ENCODE assay signal across 13 cellular contexts in the genomic region with DNA sequence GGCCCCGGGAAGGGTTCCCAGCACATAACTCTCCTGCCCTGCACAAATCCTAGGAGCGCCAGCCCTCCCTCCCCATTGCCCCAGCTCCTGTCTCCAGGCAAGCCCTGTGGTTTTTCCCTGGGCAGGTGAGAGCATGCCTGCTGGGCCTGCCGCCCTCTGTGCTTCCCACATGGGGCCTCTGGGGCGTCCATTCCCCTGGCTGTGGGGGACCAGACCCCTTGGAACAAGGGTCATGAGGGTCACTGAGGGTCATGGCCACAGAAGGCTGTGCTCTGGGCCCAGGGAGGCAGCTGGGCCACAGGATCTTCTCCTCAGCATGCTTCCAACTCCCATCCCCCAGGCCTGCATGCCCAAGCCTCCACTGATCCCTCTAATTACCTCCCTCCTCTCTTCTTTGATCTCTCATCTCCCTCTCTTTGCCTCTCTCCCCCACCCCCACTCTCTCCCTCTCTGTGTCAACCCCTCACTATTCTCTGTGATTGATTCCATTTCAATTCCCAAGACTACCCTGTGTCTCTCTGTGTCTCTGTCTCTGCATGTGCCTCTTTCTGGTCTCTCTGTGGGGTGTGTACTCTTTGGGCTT. TPM values are rescaled to one million over a fixed set of nuclear protein-coding genes. Genes with fewer than 3 reads are reported as not detected.
DNase-seq lines count a peak whose midpoint lies in the region; ATAC-seq and TF ChIP-seq lines count a peak whose summit lies in the region.
"Had no signal": no experiment of that assay in that cellular context is flagged by ENCODE, and none has a peak within 500 bp of the region (broad histone marks: within the 10 kb centered on the region; RNA-seq: fewer than 3 reads in every experiment).

No MANE protein-coding gene starts in this region.

- no peaks in the 10 kb centered on the region for H3K9me3 Mint-ChIP-seq in neural progenitor cell
- H3K9me3 Mint-ChIP-seq: CD4-positive, alpha-beta memory T cell had no signal

- H3K4me2 ChIP-seq in HCT116 (ENCODE audit: low read length) (no peak overlapping the region), neural progenitor cell (peak overlapping the region; percentile 75)

- CTCF ChIA-PET in HCT116 (lab: Charles Lee) = no interaction called here

- peaks cover 60% of the 10 kb centered on the region for H3K4me1 Mint-ChIP-seq in neural progenitor cell

- H3K27ac Mint-ChIP-seq in neural progenitor cell = peak overlapping the region; percentile 92
- H3K27ac Mint-ChIP-seq: CD4-positive, alpha-beta memory T cell had no signal

- H3K4me1 ChIP-seq in HCT116 (ENCODE audit: control insufficient read depth in 1 of 2, insufficient read depth in 2 of 2, low read length in 2 of 2) (peaks cover 11 to 16% of the 10 kb centered on the region in 2 experiments), neural progenitor cell (peaks cover 46% of the 10 kb centered on the region)

- POLR2A ChIA-PET in HCT116 (lab: Charles Lee) = no interaction called here

- TF ChIP-seq CTCF in HCT116 (IDR thresholded peaks at IDR 0.05 in 2 of 3, conservative IDR thresholded peaks at IDR 0.05 in 1 of 3; ENCODE audit: borderline replicate concordance in 1 of 3, insufficient read depth in 1 of 3, low read depth in 2 of 3, low read length in 2 of 3) = no peak
- TF ChIP-seq CTCF in neural progenitor cell (IDR thresholded peaks at IDR 0.05) = no peak

- H3K27me3 ChIP-seq in HCT116 (ENCODE audit: insufficient read depth, low read length) = no peaks in the 10 kb centered on the region
- H3K27me3 ChIP-seq in neural progenitor cell = peaks cover 18% of the 10 kb centered on the region

- H3K9me3 ChIP-seq in HCT116 (ENCODE audit: control insufficient read depth in 1 of 2, insufficient read depth in 1 of 2, low read depth in 1 of 2, low read length in 2 of 2) = no peaks in the 10 kb centered on the region
- H3K9me3 ChIP-seq in neural progenitor cell (ENCODE audit: low read depth) = no peaks in the 10 kb centered on the region

- H3K9ac ChIP-seq in HCT116 (ENCODE audit: low read length) (no peak overlapping the region), neural progenitor cell (no peak overlapping the region)

- H3K4me3 ChIP-seq in HCT116 (replicated peaks in 1 of 2; ENCODE audit: low read depth in 1 of 2, low read length in 2 of 2) = no peak overlapping the region
- peak overlapping the region; percentile 16 for H3K4me3 ChIP-seq in neural progenitor cell

- H3K9me2 ChIP-seq in HCT116 (ENCODE audit: insufficient read depth) = no peaks in the 10 kb centered on the region

- peaks cover 16% of the 10 kb centered on the region for H3K27me3 Mint-ChIP-seq in neural progenitor cell (ENCODE audit: insufficient read depth, low read depth)

- H3K79me2 ChIP-seq in HCT116 (ENCODE audit: insufficient read depth, low read length) = no peaks in the 10 kb centered on the region
- peaks cover 20% of the 10 kb centered on the region for H3K79me2 ChIP-seq in neural progenitor cell (ENCODE audit: low read depth)

- DNase-seq in HCT116 (ENCODE audit: low read depth, low spot score) (no peak), NCI-H510A (lab: John Stamatoyannopoulos, UW) (peak; percentile 59), epithelial cell of prostate (ENCODE audit: low read depth, low spot score) (no peak), neural progenitor cell (ENCODE audit: low spot score) (peak; percentile 71), cerebellar cortex (ENCODE audit: low spot score) (no peak)
- no peak for DNase-seq in activated CD4-positive, CD25-positive, alpha-beta regulatory T cell (lab: John Stamatoyannopoulos, UW)
- DNase-seq: activated T-cell treated with anti-CD3 and anti-CD28 coated beads, Interleukin-2, amount 50 U/mL, for 1 hour; CD4-positive, alpha-beta memory T cell; effector CD8-positive, alpha-beta T cell; NCI-H1048; NK-92 treated with Interleukin-12 subunit alpha and Interleukin-12 subunit beta, amount 100 ng/mL, for 24 hours had no signal

- peaks cover 3 to 11% of the 10 kb centered on the region in 2 experiments; a peak in 2 of 4 replicates for H3K36me3 ChIP-seq in HCT116 (ENCODE audit: control insufficient read depth in 1 of 2, insufficient read depth in 2 of 2, low read length in 2 of 2)
- no peaks in the 10 kb centered on the region for H3K36me3 ChIP-seq in neural progenitor cell

- H3F3A ChIP-seq in neural progenitor cell (ENCODE audit: low read depth) = peaks cover 21% of the 10 kb centered on the region

- intact Hi-C loops in HCT116 (cut with micrococcal nuclease) = no loop called here

- H2AFZ ChIP-seq in HCT116 (ENCODE audit: low read depth, low read length, poor library complexity, severe bottlenecking) = no peak overlapping the region
- H2AFZ ChIP-seq in neural progenitor cell (replicated peaks) = no peak overlapping the region

- H3K4me3 Mint-ChIP-seq in neural progenitor cell = peak overlapping the region; percentile 73
- H3K4me3 Mint-ChIP-seq: CD4-positive, alpha-beta memory T cell had no signal

- ATAC-seq in HCT116 (peak; percentile 37), GM19467 (IDR thresholded peaks at IDR 0.05; ENCODE audit: unreplicated experiment) (no peak), GM19324 (IDR thresholded peaks at IDR 0.05; ENCODE audit: low FRiP score, unreplicated experiment) (no peak)

- BruUV-seq in HCT116 (replicated peaks; lab: Mats Ljungman, UMichigan) = no TSS peak

- H4K20me1 ChIP-seq in HCT116 (ENCODE audit: insufficient read depth) (no peaks in the 10 kb centered on the region), neural progenitor cell (ENCODE audit: low read depth) (peaks cover 68% of the 10 kb centered on the region)

- no peak overlapping the region for H3K27ac ChIP-seq in HCT116 (ENCODE audit: low read depth, low read length)
- H3K27ac ChIP-seq in epithelial cell of prostate = peak overlapping the region; percentile 17
- H3K27ac ChIP-seq in neural progenitor cell = no peak overlapping the region

- TF ChIP-seq POLR2A in HCT116 (IDR thresholded peaks at IDR 0.05; ENCODE audit: borderline replicate concordance, extremely low read depth, insufficient read depth, insufficient read length) = no peak

- no peak for TF ChIP-seq RAD21 in HCT116 (IDR thresholded peaks at IDR 0.05; ENCODE audit: low read depth)

- RAD21 ChIA-PET in HCT116 (lab: Charles Lee; ENCODE audit: low non-redundant PET in 1 of 2, low total read pairs in 2 of 2, uncharacterized antibody in 2 of 2, unreplicated experiment in 2 of 2) = no interaction called here

- H3K36me3 Mint-ChIP-seq in neural progenitor cell = peaks cover 35% of the 10 kb centered on the region
- H3K36me3 Mint-ChIP-seq: CD4-positive, alpha-beta memory T cell had no signal

TF ChIP-seq in HCT116, 20 proteins besides CTCF, POLR2A, EP300 and RAD21:
- TF ChIP-seq SRF (IDR thresholded peaks at IDR 0.05; ENCODE audit: low read depth) (no peak), TCF7L2 (IDR thresholded peaks at IDR 0.05; ENCODE audit: borderline replicate concordance, extremely low read depth, insufficient read depth, insufficient read length) (peak; percentile 74)

RNA-seq across cellular contexts. Expression of gene MDFI, which starts 6.1 kb away (rescaled TPM):
- total RNA-seq in HCT116 (2021; ENCODE audit: unreplicated experiment) (35.5 TPM), neural progenitor cell (ENCODE audit: low replicate concordance) (29.5 and 87.4 TPM in 2 replicates)
- polyA plus RNA-seq in HCT116 (2012) = 37.1 and 41.0 TPM in 2 replicates
- total RNA-seq: CD4-positive, alpha-beta memory T cell had no signal
- polyA plus RNA-seq: CD4-positive, alpha-beta memory T cell had no signal

Comparison
In these comparisons a context has a peak if more than half of its experiments do, and no peak if none do; other contexts are left out.
1. DNase-seq: peak in NCI-H510A (single experiment) and neural progenitor cell (single experiment); none in HCT116 (single experiment), epithelial cell of prostate (single experiment), cerebellar cortex (single experiment) and activated CD4-positive, CD25-positive, alpha-beta regulatory T cell (0 of 4).